15 cellular contexts compared by ENCODE assay signal in the genomic region with DNA sequence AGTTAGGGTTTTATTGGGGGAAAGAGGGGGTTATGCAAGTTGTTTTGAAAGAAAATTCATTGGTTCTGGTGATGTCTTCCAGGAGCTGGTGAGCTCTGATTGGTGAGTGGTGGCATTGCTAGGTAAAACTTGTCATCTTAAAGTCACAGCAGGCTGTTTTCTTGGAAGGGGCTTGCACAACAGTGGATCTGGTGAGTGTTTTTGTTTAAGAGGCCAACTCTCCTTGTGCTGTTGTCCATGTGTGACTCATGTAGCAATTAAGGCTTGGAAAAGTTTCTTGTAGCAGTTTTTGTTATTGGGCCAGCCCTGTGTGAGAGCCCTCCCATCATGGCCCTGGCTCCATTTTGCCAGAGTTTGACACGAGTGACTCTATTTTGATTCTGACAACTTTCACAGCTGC.
DNase-seq lines count a peak whose midpoint lies in the region; ATAC-seq and TF ChIP-seq lines count a peak whose summit lies in the region.
"Had no signal": no experiment of that assay in that cellular context is flagged by ENCODE, and none has a peak within 500 bp of the region (broad histone marks: within the 10 kb centered on the region; RNA-seq: fewer than 3 reads in every experiment).

No MANE protein-coding gene starts in this region.

- H3K27ac ChIP-seq in heart left ventricle, result no peak overlapping the region
- no peak overlapping the region for H3K27ac ChIP-seq in right atrium auricular region
- no peak overlapping the region for H3K27ac ChIP-seq in thyroid gland
- H3K27ac ChIP-seq: pancreas, vagina had no signal

- no peak for TF ChIP-seq POLR2A in heart left ventricle (IDR thresholded peaks at IDR 0.05)
- TF ChIP-seq POLR2A in thyroid gland (IDR thresholded peaks at IDR 0.05), result no peak

- H3K4me1 ChIP-seq in heart left ventricle (no peaks in the 10 kb centered on the region), right atrium auricular region (no peaks in the 10 kb centered on the region), thyroid gland (no peaks in the 10 kb centered on the region)
- H3K4me1 ChIP-seq: pancreas, vagina had no signal

- H3K9me3 Mint-ChIP-seq in chondrocyte (ENCODE audit: low read depth), result no peaks in the 10 kb centered on the region
- H3K9me3 Mint-ChIP-seq: IgD-negative memory B cell had no signal

- H3K27me3 ChIP-seq in heart left ventricle (no peaks in the 10 kb centered on the region), right atrium auricular region (no peaks in the 10 kb centered on the region), thyroid gland (no peaks in the 10 kb centered on the region)
- H3K27me3 ChIP-seq: pancreas, vagina had no signal

- H3K36me3 Mint-ChIP-seq in chondrocyte (ENCODE audit: low read depth), result no peaks in the 10 kb centered on the region
- H3K36me3 Mint-ChIP-seq: IgD-negative memory B cell had no signal

- no peak for DNase-seq in heart left ventricle
- DNase-seq in right atrium auricular region (ENCODE audit: low spot score), result no peak
- DNase-seq in SW 1271 (lab: John Stamatoyannopoulos, UW), result peak; percentile 4
- peak; percentile 80 to 82 for DNase-seq in foreskin fibroblast
- DNase-seq in thyroid gland, result peak; percentile 3 to 8
- DNase-seq in chondrocyte (ENCODE audit: low spot score), result no peak
- DNase-seq: activated CD4-positive, alpha-beta T cell treated with anti-CD3 and anti-CD28 coated beads, Interleukin-2, amount 50 U/mL, for 48 hours; activated naive CD4-positive, alpha-beta T cell treated with anti-CD3 and anti-CD28 coated beads, Interleukin-2, amount 50 U/mL, for 16 hours; DMS79; NCI-H2081 treated with DMSO at 0.1 percent for 48 hours; pancreas had no signal

- H3K4me3 Mint-ChIP-seq in chondrocyte (ENCODE audit: unreplicated experiment), result no peak overlapping the region
- H3K4me3 Mint-ChIP-seq: IgD-negative memory B cell had no signal

- H3K36me3 ChIP-seq in heart left ventricle, result no peaks in the 10 kb centered on the region
- no peaks in the 10 kb centered on the region for H3K36me3 ChIP-seq in right atrium auricular region
- H3K36me3 ChIP-seq in thyroid gland, result no peaks in the 10 kb centered on the region
- H3K36me3 ChIP-seq: pancreas, vagina had no signal

- no peak overlapping the region for H3K27ac Mint-ChIP-seq in chondrocyte (ENCODE audit: unreplicated experiment)

- no peaks in the 10 kb centered on the region for H3K27me3 Mint-ChIP-seq in chondrocyte (ENCODE audit: low read depth)
- H3K27me3 Mint-ChIP-seq: IgD-negative memory B cell had no signal

- TF ChIP-seq CTCF in heart left ventricle (IDR thresholded peaks at IDR 0.05) (no peak), right atrium auricular region (IDR thresholded peaks at IDR 0.05) (no peak), foreskin fibroblast (IDR thresholded peaks at IDR 0.05; ENCODE audit: low read depth, low read length) (no peak), thyroid gland (IDR thresholded peaks at IDR 0.05) (no peak), chondrocyte (IDR thresholded peaks at IDR 0.05) (no peak)

- H3K9me3 ChIP-seq in heart left ventricle, result no peaks in the 10 kb centered on the region
- no peaks in the 10 kb centered on the region for H3K9me3 ChIP-seq in right atrium auricular region
- H3K9me3 ChIP-seq in thyroid gland, result no peaks in the 10 kb centered on the region
- H3K9me3 ChIP-seq: pancreas, vagina had no signal

- WGBS in heart left ventricle, 4 donors, result 70 to 76% (median 75%) methylated on average over 1 of the region's 1 CpG
- WGBS in thyroid gland, 2 donors, result 31 to 47% methylated on average over 1 of the region's 1 CpG

- intact Hi-C loops in heart left ventricle (cut with DNase I) (no loop called here), thyroid gland (cut with DNase I) (no loop called here)

- no peaks in the 10 kb centered on the region for H3K4me1 Mint-ChIP-seq in chondrocyte (ENCODE audit: low read depth)
- H3K4me1 Mint-ChIP-seq: IgD-negative memory B cell had no signal

- H3K4me3 ChIP-seq in heart left ventricle, result no peak overlapping the region
- H3K4me3 ChIP-seq in right atrium auricular region, result no peak overlapping the region
- H3K4me3 ChIP-seq in foreskin fibroblast (ENCODE audit: low read depth in 1 of 2, low read length in 2 of 2), result no peak overlapping the region
- no peak overlapping the region for H3K4me3 ChIP-seq in thyroid gland (replicated peaks in 1 of 3)
- H3K4me3 ChIP-seq: pancreas, vagina had no signal

- ATAC-seq in heart left ventricle (peak in 3 of 4 donors; percentile 13 to 42 (median 41)), HG03354 (IDR thresholded peaks at IDR 0.05; ENCODE audit: poor library complexity, severe bottlenecking, unreplicated experiment) (no peak), GM18861 (IDR thresholded peaks at IDR 0.05; ENCODE audit: unreplicated experiment) (no peak)

Comparison
In these comparisons a context has a peak if more than half of its experiments do, and no peak if none do; other contexts are left out.
1. ATAC-seq: peak in heart left ventricle (3 of 4); none in HG03354 (single experiment) and GM18861 (single experiment).
2. DNase-seq: peak in SW 1271 (2 of 2), foreskin fibroblast (2 of 2) and thyroid gland (2 of 2); none in heart left ventricle (0 of 5), right atrium auricular region (single experiment) and chondrocyte (single experiment).